Comparison of ENCODE assay signal across 12 cellular contexts in the genomic region with DNA sequence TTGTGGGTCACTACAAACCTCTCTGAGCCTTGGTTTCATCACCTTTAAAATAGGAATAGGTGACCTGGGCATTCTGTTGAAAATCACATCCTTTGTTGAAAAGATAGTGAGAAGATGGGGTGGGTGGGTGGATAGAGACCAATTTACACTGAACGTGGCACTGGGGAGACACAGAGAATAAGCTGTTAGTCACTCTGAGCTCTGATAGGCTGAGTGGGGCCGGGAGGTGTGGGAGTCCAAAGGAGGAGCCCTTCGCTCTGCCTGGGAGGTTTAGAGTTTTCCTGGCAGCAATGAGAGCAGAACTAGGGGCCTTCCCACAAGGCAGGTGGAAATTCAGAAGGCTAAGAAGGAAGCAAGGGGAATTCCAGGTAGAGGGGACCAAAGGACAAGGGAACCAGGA.
"Had no signal": no experiment of that assay in that cellular context is flagged by ENCODE, and none has a peak within 500 bp of the region (broad histone marks: within the 10 kb centered on the region; RNA-seq: fewer than 3 reads in every experiment).

No MANE protein-coding gene starts in this region.

- DNase-seq: activated gamma-delta T cell treated with Interleukin-2 at 50 U/mL for 16 hours; aorta; cerebellar nuclear complex; effector memory CD4-positive, alpha-beta T cell; foreskin fibroblast; hypothalamus; nephron progenitor cell; stimulated activated CD4-positive, alpha-beta T cell treated with anti-CD3 and anti-CD28 coated beads, Interleukin-1b, Interleukin-23, amount 100 ng/mL, for 48 hours; T-helper 9 cell; thyroid gland had no signal

- H3K27ac ChIP-seq: prostate gland, thyroid gland had no signal

- H3K27me3 Mint-ChIP-seq: activated naive CD8-positive, alpha-beta T cell had no signal

- H3K4me3 ChIP-seq: prostate gland, thyroid gland had no signal

- H3K9me3 ChIP-seq: prostate gland, thyroid gland had no signal

- H3K27ac Mint-ChIP-seq: activated naive CD8-positive, alpha-beta T cell; nephron progenitor cell had no signal

- H3K9me3 Mint-ChIP-seq: nephron progenitor cell had no signal

- H3K4me3 Mint-ChIP-seq: activated naive CD8-positive, alpha-beta T cell; nephron progenitor cell had no signal

- H3K27me3 ChIP-seq: thyroid gland had no signal

- H3K36me3 Mint-ChIP-seq: activated naive CD8-positive, alpha-beta T cell had no signal

- H3K36me3 ChIP-seq: prostate gland, thyroid gland had no signal

- H3K4me1 ChIP-seq: prostate gland, thyroid gland had no signal
